ENCODE assay signal across 23 cellular contexts in genomic region chr3:96259-96658, GRCh38.
"Had no signal": no experiment of that assay in that cellular context is flagged by ENCODE, and none has a peak within 500 bp of the region (broad histone marks: within the 10 kb centered on the region; RNA-seq: fewer than 3 reads in every experiment).

No MANE protein-coding gene starts in this region.

- DNase-seq: colonic mucosa; cortex of kidney; effector CD8-positive, alpha-beta T cell; effector memory CD8-positive, alpha-beta T cell; endodermal cell; erythroblast; esophagus squamous epithelium; foreskin fibroblast; gastrocnemius medialis; glutamatergic neuron; head of caudate nucleus; heart right ventricle; hippocampal formation; left cardiac atrium; left lung; left ventricle myocardium superior; lower lobe of right lung; mesenchymal stem cell; mucosa of descending colon had no signal

- H3K27ac ChIP-seq: colonic mucosa, epithelial cell of prostate, esophagus squamous epithelium, gastrocnemius medialis, heart right ventricle, left lung, lower lobe of right lung had no signal

- H3K36me3 ChIP-seq: colonic mucosa, esophagus squamous epithelium, gastrocnemius medialis, heart right ventricle, left lung, lower lobe of right lung had no signal

- H3K4me3 Mint-ChIP-seq: dendritic cell treated with granulocyte-macrophage colony-stimulating factor and Interleukin-4, amounts not matched to agents 40 ng/mL and 50 ng/mL, for 4 days; effector memory CD8-positive, alpha-beta T cell; endodermal cell; mesothelial cell of epicardium had no signal

- H3K4me1 ChIP-seq: colonic mucosa, esophagus squamous epithelium, gastrocnemius medialis, heart right ventricle, left lung, lower lobe of right lung had no signal

- H3K27me3 ChIP-seq: colonic mucosa, esophagus squamous epithelium, gastrocnemius medialis, heart right ventricle, left lung had no signal

- H3K9me3 ChIP-seq: colonic mucosa, esophagus squamous epithelium, gastrocnemius medialis, heart right ventricle, lower lobe of right lung, mucosa of descending colon had no signal

- ATAC-seq: effector memory CD8-positive, alpha-beta T cell; esophagus mucosa; gastrocnemius medialis; heart right ventricle; left cardiac atrium; left lung; left ventricle myocardium superior; lower lobe of right lung; mucosa of descending colon had no signal

- H3K4me3 ChIP-seq: colonic mucosa, esophagus squamous epithelium, gastrocnemius medialis, heart right ventricle, left lung, lower lobe of right lung, mucosa of descending colon had no signal

- H3K27me3 Mint-ChIP-seq: dendritic cell treated with granulocyte-macrophage colony-stimulating factor and Interleukin-4, amounts not matched to agents 40 ng/mL and 50 ng/mL, for 4 days had no signal

- H3K9me3 Mint-ChIP-seq: effector memory CD8-positive, alpha-beta T cell; endodermal cell; mesothelial cell of epicardium had no signal

- H3K4me1 Mint-ChIP-seq: endodermal cell, mesothelial cell of epicardium had no signal

- H3K27ac Mint-ChIP-seq: dendritic cell treated with granulocyte-macrophage colony-stimulating factor and Interleukin-4, amounts not matched to agents 40 ng/mL and 50 ng/mL, for 4 days; effector memory CD8-positive, alpha-beta T cell; endodermal cell; mesothelial cell of epicardium had no signal

- H3K36me3 Mint-ChIP-seq: mesothelial cell of epicardium had no signal
